Comparison of ENCODE assay signal across 26 cellular contexts in genomic region chr21:26091480-26092018, GRCh38.
DNase-seq lines count a peak whose midpoint lies in the region; ATAC-seq, FAIRE-seq and TF ChIP-seq lines count a peak whose summit lies in the region.
"Had no signal": no experiment of that assay in that cellular context is flagged by ENCODE, and none has a peak within 500 bp of the region (broad histone marks: within the 10 kb centered on the region; RNA-seq: fewer than 3 reads in every experiment).

No MANE protein-coding gene starts in this region.

- H3K4me3 ChIP-seq in Caco-2 (ENCODE audit: low read depth, low read length) (no peak overlapping the region), endothelial cell of umbilical vein (replicated peaks in 1 of 3; ENCODE audit: insufficient read depth in 1 of 3, low read depth in 1 of 3, low read length in 3 of 3) (no peak overlapping the region), neutrophil (ENCODE audit: low read depth in 1 of 2, low read length in 1 of 2) (no peak overlapping the region), right lobe of liver (no peak overlapping the region)
- H3K4me3 ChIP-seq: A549, colonic mucosa, lower lobe of right lung, upper lobe of left lung had no signal

- no peaks in the 10 kb centered on the region for H3K27me3 Mint-ChIP-seq in Caco-2 (ENCODE audit: insufficient read depth, unreplicated experiment)
- H3K27me3 Mint-ChIP-seq: activated CD4-positive, alpha-beta T cell treated with anti-CD3 and anti-CD28 coated beads for 36 hours; brain had no signal

- intact Hi-C loops in Caco-2 (cut with micrococcal nuclease; ENCODE audit: unreplicated experiment) (no loop called here), endothelial cell of umbilical vein (cut with micrococcal nuclease) (loop anchor here (5.0 kb wide), 1 partner anchor 76 kb away; no protein-coding TSS in a partner anchor), right lobe of liver (cut with DNase I) (no loop called here)

- H3K4me2 ChIP-seq in endothelial cell of umbilical vein (ENCODE audit: insufficient read depth, low read length), result peak overlapping the region; percentile 65
- H3K4me2 ChIP-seq: A549 had no signal

- ATAC-seq in right lobe of liver, result no peak
- ATAC-seq: activated CD4-positive, alpha-beta T cell treated with anti-CD3 and anti-CD28 coated beads for 36 hours; lower lobe of right lung had no signal

- no peaks in the 10 kb centered on the region for H3K9me1 ChIP-seq in endothelial cell of umbilical vein (replicated peaks; ENCODE audit: control insufficient read depth, extremely low read depth, insufficient read depth, low read length)

- CTCF ChIA-PET in Caco-2 (lab: Charles Lee) (no interaction called here), endothelial cell of umbilical vein (lab: Charles Lee) (interaction anchor here (1.8 kb wide), 1 partner anchor 12 kb away, joined by 4 read pairs; no protein-coding TSS in a partner anchor)

- TF ChIP-seq CTCF in Caco-2 (IDR thresholded peaks at IDR 0.05; ENCODE audit: insufficient read depth in 1 of 2, low read depth in 1 of 2, low read length in 1 of 2, severe bottlenecking in 1 of 2, unreplicated experiment in 1 of 2) (peak; percentile 14 to 28), endothelial cell of umbilical vein (IDR thresholded peaks at IDR 0.05; ENCODE audit: extremely low read depth in 1 of 2, insufficient read depth in 1 of 2, low read depth in 1 of 2, low read length in 2 of 2) (no peak), neutrophil (IDR thresholded peaks at IDR 0.05) (no peak), right lobe of liver (IDR thresholded peaks at IDR 0.05) (no peak)

- no peak overlapping the region for H3K27ac ChIP-seq in endothelial cell of umbilical vein (ENCODE audit: insufficient read depth, low read depth, low read length)
- peak overlapping the region; percentile 49 for H3K27ac ChIP-seq in neutrophil
- no peak overlapping the region for H3K27ac ChIP-seq in right lobe of liver
- H3K27ac ChIP-seq: A549, colonic mucosa, lower lobe of right lung, upper lobe of left lung had no signal

- DNase-seq in Caco-2, result peak in 1 of 2 experiments; percentile 17
- DNase-seq in endothelial cell of umbilical vein (ENCODE audit: low read depth, low spot score), result no peak
- DNase-seq in right lobe of liver, result no peak
- DNase-seq in DMS 273 treated with DMSO at 0.1 percent for 48 hours (lab: John Stamatoyannopoulos, UW), result no peak
- no peak for DNase-seq in GM12891 (ENCODE audit: insufficient read length, low spot score)
- DNase-seq in nucleus accumbens (lab: John Stamatoyannopoulos, UW), result no peak
- DNase-seq: activated CD4-positive, alpha-beta T cell treated with anti-CD3 and anti-CD28 coated beads for 36 hours; activated gamma-delta T cell treated with Interleukin-2 at 50 U/mL for 16 hours; activated T-cell treated with anti-CD3 and anti-CD28 coated beads, Interleukin-2, amount 50 U/mL, for 1 hour; colonic mucosa; DND-41; effector memory CD4-positive, alpha-beta T cell; glutamatergic neuron; lower lobe of right lung; NCI-H1694; NCI-H524; nephron progenitor cell; NK-92 treated with Interleukin-12 subunit alpha and Interleukin-12 subunit beta, amount 100 ng/mL, for 24 hours; SIG-M5; upper lobe of left lung had no signal

- dilution Hi-C loops in endothelial cell of umbilical vein (cut with MboI; ENCODE audit: extremely low pct_ligation_motif_present, low sequenced_read_pairs), result no loop called here

- no peaks in the 10 kb centered on the region for H3K9me3 Mint-ChIP-seq in Caco-2 (ENCODE audit: unreplicated experiment)
- H3K9me3 Mint-ChIP-seq: brain, nephron progenitor cell had no signal

- H2AFZ ChIP-seq in endothelial cell of umbilical vein (ENCODE audit: low read depth, low read length), result no peak overlapping the region

- H3K9ac ChIP-seq in endothelial cell of umbilical vein (replicated peaks; ENCODE audit: extremely low read depth, insufficient read depth, low read length), result no peak overlapping the region

- peaks cover 24% of the 10 kb centered on the region for H3K36me3 Mint-ChIP-seq in Caco-2 (ENCODE audit: insufficient read depth, unreplicated experiment)

- TF ChIP-seq EP300 in Ishikawa (IDR thresholded peaks at IDR 0.05; ENCODE audit: borderline replicate concordance), result no peak

- no peak overlapping the region for H3K4me3 Mint-ChIP-seq in Caco-2 (ENCODE audit: unreplicated experiment)
- H3K4me3 Mint-ChIP-seq: activated CD4-positive, alpha-beta T cell treated with anti-CD3 and anti-CD28 coated beads for 36 hours; brain; nephron progenitor cell had no signal

- H3K27me3 ChIP-seq in Caco-2 (replicated peaks; ENCODE audit: control insufficient read depth, insufficient read depth, low read length), result no peaks in the 10 kb centered on the region
- no peaks in the 10 kb centered on the region for H3K27me3 ChIP-seq in endothelial cell of umbilical vein (ENCODE audit: control insufficient read depth in 2 of 2, insufficient read depth in 2 of 2, low read length in 2 of 2)
- H3K27me3 ChIP-seq in neutrophil, result no peaks in the 10 kb centered on the region
- H3K27me3 ChIP-seq in right lobe of liver, result no peaks in the 10 kb centered on the region
- H3K27me3 ChIP-seq: colonic mucosa, upper lobe of left lung had no signal

- TF ChIP-seq POLR2A in endothelial cell of umbilical vein (IDR thresholded peaks at IDR 0.05; ENCODE audit: low read depth, low read length) (no peak), right lobe of liver (IDR thresholded peaks at IDR 0.05) (no peak), GM12891 (IDR thresholded peaks at IDR 0.05; ENCODE audit: low read depth, low read length) (no peak)

- peaks cover 15% of the 10 kb centered on the region for H4K20me1 ChIP-seq in endothelial cell of umbilical vein (replicated peaks; ENCODE audit: control insufficient read depth, extremely low read depth, insufficient read depth, low read length)

- H3K79me2 ChIP-seq in endothelial cell of umbilical vein (ENCODE audit: control insufficient read depth, insufficient read depth, low read length), result peaks cover 94% of the 10 kb centered on the region

- H3K4me1 ChIP-seq in Caco-2 (no peaks in the 10 kb centered on the region), endothelial cell of umbilical vein (ENCODE audit: control insufficient read depth, extremely low read depth, insufficient read depth, low read length) (peaks cover 22% of the 10 kb centered on the region), neutrophil (ENCODE audit: control insufficient read depth in 1 of 2, insufficient read depth in 1 of 2, low read depth in 1 of 2, low read length in 1 of 2) (peaks cover 13 to 15% of the 10 kb centered on the region in 2 experiments), right lobe of liver (no peaks in the 10 kb centered on the region)
- H3K4me1 ChIP-seq: colonic mucosa, lower lobe of right lung, upper lobe of left lung had no signal

- 92% methylated on average over 5 of the region's 5 CpGs for WGBS in right lobe of liver (ENCODE audit: insufficient coverage, low coverage, low lambda C conversion rate, missing lambda C conversion rate)

- no peak for TF ChIP-seq RAD21 in Ishikawa (IDR thresholded peaks at IDR 0.05; ENCODE audit: low read depth)

- POLR2A ChIA-PET in Caco-2 (lab: Charles Lee) (no interaction called here), endothelial cell of umbilical vein (lab: Charles Lee) (no interaction called here)

- FAIRE-seq in endothelial cell of umbilical vein (lab: Jason Lieb, UNC) (no peak), GM12891 (lab: Jason Lieb, UNC) (no peak)
- FAIRE-seq: A549, GM12892, TTC549 had no signal

- H3K36me3 ChIP-seq in Caco-2 (ENCODE audit: control insufficient read depth, insufficient read depth, low read length) (no peaks in the 10 kb centered on the region), endothelial cell of umbilical vein (ENCODE audit: control insufficient read depth in 2 of 2, extremely low read depth in 1 of 2, insufficient read depth in 2 of 2, low read length in 2 of 2) (peaks cover 0 to 4% of the 10 kb centered on the region in 2 experiments), neutrophil (no peaks in the 10 kb centered on the region), right lobe of liver (no peaks in the 10 kb centered on the region)
- H3K36me3 ChIP-seq: colonic mucosa had no signal

- no peaks in the 10 kb centered on the region for H3K9me3 ChIP-seq in Caco-2
- H3K9me3 ChIP-seq in endothelial cell of umbilical vein (replicated peaks; ENCODE audit: control insufficient read depth, insufficient read depth, low read length), result no peaks in the 10 kb centered on the region
- H3K9me3 ChIP-seq in neutrophil, result no peaks in the 10 kb centered on the region
- H3K9me3 ChIP-seq in right lobe of liver, result no peaks in the 10 kb centered on the region
- H3K9me3 ChIP-seq: A549, colonic mucosa, lower lobe of right lung, upper lobe of left lung had no signal

- no TSS peak for BruUV-seq in Caco-2 (replicated peaks; lab: Mats Ljungman, UMichigan)
- no TSS peak for BruUV-seq in endothelial cell of umbilical vein (replicated peaks; lab: Mats Ljungman, UMichigan)

- H3K4me1 Mint-ChIP-seq in Caco-2 (ENCODE audit: low read depth, unreplicated experiment), result peaks cover 15% of the 10 kb centered on the region

- H3K27ac Mint-ChIP-seq in Caco-2 (ENCODE audit: unreplicated experiment), result no peak overlapping the region
- H3K27ac Mint-ChIP-seq: activated CD4-positive, alpha-beta T cell treated with anti-CD3 and anti-CD28 coated beads for 36 hours; nephron progenitor cell had no signal

TF ChIP-seq in Ishikawa, 13 proteins besides CTCF, POLR2A, EP300 and RAD21 (continues in another document):
- 0 out of 2 replicates have a peak, but pooled peaks have one; percentile 11 for TF ChIP-seq TEAD4 (IDR thresholded peaks at IDR 0.05)

TF ChIP-seq in endothelial cell of umbilical vein, 7 proteins besides CTCF, POLR2A, EP300 and RAD21:
- TF ChIP-seq FOS (IDR thresholded peaks at IDR 0.05; ENCODE audit: borderline replicate concordance, insufficient read depth, low read length), result no peak

TF ChIP-seq in GM12891, 5 proteins besides CTCF, POLR2A, EP300 and RAD21:
- TF ChIP-seq PAX5 (IDR thresholded peaks at IDR 0.05; ENCODE audit: insufficient read depth, low read length, severe bottlenecking) (no peak), POLR2AphosphoS5 (IDR thresholded peaks at IDR 0.05; ENCODE audit: low read depth, low read length) (no peak), TAF1 (IDR thresholded peaks at IDR 0.05; ENCODE audit: low read depth, low read length) (no peak), SPI1 (IDR thresholded peaks at IDR 0.05; ENCODE audit: low read depth, low read length) (no peak), POU2F2 (IDR thresholded peaks at IDR 0.05; ENCODE audit: low read depth, low read length) (no peak)
TF ChIP-seq in GM12891: peak in this region for 0.

Comparison
In these comparisons a context has a peak if more than half of its experiments do, and no peak if none do; other contexts are left out.
1. CTCF ChIP-seq: peak in Caco-2 (2 of 2); none in endothelial cell of umbilical vein (0 of 2), neutrophil (single experiment) and right lobe of liver (0 of 4).